13 cellular contexts compared by ENCODE assay signal in genomic region chr12:12017798-12018197, GRCh38. TPM values are rescaled to one million over a fixed set of nuclear protein-coding genes. Genes with fewer than 3 reads are reported as not detected.
DNase-seq lines count a peak whose midpoint lies in the region; ATAC-seq and TF ChIP-seq lines count a peak whose summit lies in the region.
"Had no signal": no experiment of that assay in that cellular context is flagged by ENCODE, and none has a peak within 500 bp of the region (broad histone marks: within the 10 kb centered on the region; RNA-seq: fewer than 3 reads in every experiment).

No MANE protein-coding gene starts in this region.

- POLR2A ChIA-PET in MCF 10A (lab: Yijun Ruan, JAX), result interaction anchor here (0.7 kb wide), 1 partner anchor 15 kb away, joined by 3 read pairs; no protein-coding TSS in a partner anchor
- POLR2A ChIA-PET in naive thymus-derived CD4-positive, alpha-beta T cell (lab: Charles Lee), result interaction anchor here (0.6 kb wide), 1 partner anchor 435 kb away, joined by 3 read pairs; no protein-coding TSS in a partner anchor

- no peak overlapping the region for H3K4ac ChIP-seq in mesendoderm (ENCODE audit: low read depth, low read length)

- H3K23ac ChIP-seq in mesendoderm (ENCODE audit: low read length), result no peak overlapping the region

- H2BK15ac ChIP-seq in mesendoderm (replicated peaks; ENCODE audit: low read depth), result no peak overlapping the region

- H4K20me1 ChIP-seq in MM.1S (ENCODE audit: insufficient read depth, low read length), result no peaks in the 10 kb centered on the region

- no peak overlapping the region for H4K5ac ChIP-seq in mesendoderm (ENCODE audit: low read length)

- H3K27ac Mint-ChIP-seq in MCF 10A (ENCODE audit: low read depth, unreplicated experiment), result peak overlapping the region; percentile 59
- H3K27ac Mint-ChIP-seq in naive thymus-derived CD4-positive, alpha-beta T cell, result peak overlapping the region in 2 of 9 donors; percentile 55 to 81
- H3K27ac Mint-ChIP-seq: activated naive CD8-positive, alpha-beta T cell treated with anti-CD3 and anti-CD28 coated beads, Interleukin-2, amount 10 ng/mL, durations not matched to agents 7 days and 5 days had no signal

- peaks cover 16% of the 10 kb centered on the region for H3K4me1 Mint-ChIP-seq in MCF 10A (ENCODE audit: insufficient read depth, unreplicated experiment)
- peaks cover 17 to 56% (median 35%) of the 10 kb centered on the region in 7 donors for H3K4me1 Mint-ChIP-seq in naive thymus-derived CD4-positive, alpha-beta T cell

- H3K9me3 Mint-ChIP-seq in MCF 10A (ENCODE audit: unreplicated experiment), result no peaks in the 10 kb centered on the region
- H3K9me3 Mint-ChIP-seq in naive thymus-derived CD4-positive, alpha-beta T cell, result no peaks in the 10 kb centered on the region
- H3K9me3 Mint-ChIP-seq: activated naive CD8-positive, alpha-beta T cell treated with anti-CD3 and anti-CD28 coated beads, Interleukin-2, amount 10 ng/mL, durations not matched to agents 7 days and 5 days had no signal

- H3K79me1 ChIP-seq in mesendoderm (ENCODE audit: low read length), result no peaks in the 10 kb centered on the region

- no peak overlapping the region for H3K4me3 Mint-ChIP-seq in MCF 10A (ENCODE audit: unreplicated experiment)
- no peak overlapping the region for H3K4me3 Mint-ChIP-seq in naive thymus-derived CD4-positive, alpha-beta T cell
- H3K4me3 Mint-ChIP-seq: activated naive CD8-positive, alpha-beta T cell treated with anti-CD3 and anti-CD28 coated beads, Interleukin-2, amount 10 ng/mL, durations not matched to agents 7 days and 5 days had no signal

- H3K27me3 Mint-ChIP-seq in MCF 10A (ENCODE audit: insufficient read depth, unreplicated experiment), result no peaks in the 10 kb centered on the region
- H3K27me3 Mint-ChIP-seq in naive thymus-derived CD4-positive, alpha-beta T cell, result peaks cover 0 to 5% (median 0%) of the 10 kb centered on the region in 5 donors

- H3K4me3 ChIP-seq in LNCaP clone FGC (ENCODE audit: low read depth, low read length) (no peak overlapping the region), mesendoderm (ENCODE audit: low read length) (no peak overlapping the region), MM.1S (ENCODE audit: low read length) (no peak overlapping the region)
- no peak overlapping the region for H3K4me3 ChIP-seq in naive thymus-derived CD4-positive, alpha-beta T cell (ENCODE audit: low read length)

- TF ChIP-seq CTCF in LNCaP clone FGC (IDR thresholded peaks at IDR 0.05; ENCODE audit: control insufficient read depth, extremely low read depth, insufficient read depth) (peak; percentile 31; the same call in 1 of the 2 replicates), MCF 10A (IDR thresholded peaks at IDR 0.05; ENCODE audit: unreplicated experiment) (no peak), MM.1S (IDR thresholded peaks at IDR 0.05; ENCODE audit: low read length) (no peak)

- no peaks in the 10 kb centered on the region for H3K9me2 ChIP-seq in MM.1S (replicated peaks; ENCODE audit: insufficient read depth, low read length)

- H3K27me3 ChIP-seq in mesendoderm (ENCODE audit: insufficient read depth, low read length, poor library complexity) (no peaks in the 10 kb centered on the region), MM.1S (replicated peaks; ENCODE audit: insufficient read depth, low read length) (no peaks in the 10 kb centered on the region)
- H3K27me3 ChIP-seq in naive thymus-derived CD4-positive, alpha-beta T cell (ENCODE audit: control insufficient read depth in 2 of 2, insufficient read depth in 2 of 2, low read length in 2 of 2), result no peaks in the 10 kb centered on the region

- H3K79me2 ChIP-seq in mesendoderm (ENCODE audit: control insufficient read depth, insufficient read depth, low read length) (no peaks in the 10 kb centered on the region), MM.1S (ENCODE audit: low read length) (no peaks in the 10 kb centered on the region)

- H3K36me3 ChIP-seq in mesendoderm (ENCODE audit: control insufficient read depth, insufficient read depth, low read length) (no peaks in the 10 kb centered on the region), MM.1S (replicated peaks; ENCODE audit: insufficient read depth, low read length) (no peaks in the 10 kb centered on the region)
- no peaks in the 10 kb centered on the region for H3K36me3 ChIP-seq in naive thymus-derived CD4-positive, alpha-beta T cell (ENCODE audit: control insufficient read depth in 2 of 3, insufficient read depth in 3 of 3, low read length in 3 of 3)

- H3K56ac ChIP-seq in mesendoderm (ENCODE audit: low read length), result no peak overlapping the region

- no peak overlapping the region for H3K27ac ChIP-seq in mesendoderm (ENCODE audit: low read depth, low read length)
- H3K27ac ChIP-seq in MM.1S (ENCODE audit: low read length), result no peak overlapping the region
- H3K27ac ChIP-seq in naive thymus-derived CD4-positive, alpha-beta T cell (ENCODE audit: low read depth, low read length), result no peak overlapping the region
- H3K27ac ChIP-seq: epithelial cell of prostate had no signal

- no peaks in the 10 kb centered on the region for H3K4me1 ChIP-seq in mesendoderm (ENCODE audit: control insufficient read depth, low read depth, low read length)
- H3K4me1 ChIP-seq in MM.1S (ENCODE audit: low read length), result no peaks in the 10 kb centered on the region
- peaks cover 9 to 10% of the 10 kb centered on the region in 2 donors for H3K4me1 ChIP-seq in naive thymus-derived CD4-positive, alpha-beta T cell (ENCODE audit: control insufficient read depth in 2 of 2, insufficient read depth in 2 of 2, low read length in 2 of 2)

- no peak for ATAC-seq in GM19467 (IDR thresholded peaks at IDR 0.05; ENCODE audit: unreplicated experiment)
- no peak for ATAC-seq in naive thymus-derived CD4-positive, alpha-beta T cell

- no peak overlapping the region for H2BK120ac ChIP-seq in mesendoderm (ENCODE audit: low read depth, low read length)

- DNase-seq in NCI-H82 (lab: John Stamatoyannopoulos, UW) (peak; percentile 34), NCI-H82 treated with DMSO at 0.1 percent for 48 hours (lab: John Stamatoyannopoulos, UW; ENCODE audit: unreplicated experiment) (no peak), LNCaP clone FGC (ENCODE audit: low read depth) (no peak), MCF 10A (ENCODE audit: unreplicated experiment) (no peak), mesendoderm (peak; percentile 61), MM.1S (no peak)
- no peak for DNase-seq in naive thymus-derived CD4-positive, alpha-beta T cell
- DNase-seq: activated naive CD8-positive, alpha-beta T cell treated with anti-CD3 and anti-CD28 coated beads, Interleukin-2, amount 10 ng/mL, durations not matched to agents 7 days and 5 days; NCI-H69 had no signal

- no peak overlapping the region for H2BK5ac ChIP-seq in mesendoderm (ENCODE audit: low read length)

- no CpG with 5 or more reads among the region's 4 CpGs for WGBS in mesendoderm (ENCODE audit: extremely low coverage, insufficient coverage, low lambda C conversion rate)

- H3K4me2 ChIP-seq in mesendoderm (ENCODE audit: low read length) (no peak overlapping the region), MM.1S (ENCODE audit: low read depth, low read length) (no peak overlapping the region)

- H3K9me3 ChIP-seq in MM.1S (replicated peaks; ENCODE audit: insufficient read depth, low read length), result no peaks in the 10 kb centered on the region
- no peaks in the 10 kb centered on the region for H3K9me3 ChIP-seq in naive thymus-derived CD4-positive, alpha-beta T cell (ENCODE audit: control insufficient read depth in 2 of 3, low read length in 3 of 3)

- H2AK5ac ChIP-seq in mesendoderm (ENCODE audit: low read length), result no peak overlapping the region

- H3K9ac ChIP-seq in mesendoderm (ENCODE audit: low read length) (no peak overlapping the region), MM.1S (ENCODE audit: low read length) (no peak overlapping the region)

- H3K18ac ChIP-seq in mesendoderm (ENCODE audit: low read length), result no peak overlapping the region

- H3K36me3 Mint-ChIP-seq in MCF 10A (ENCODE audit: insufficient read depth, unreplicated experiment), result no peaks in the 10 kb centered on the region
- peaks cover 0 to 18% (median 0%) of the 10 kb centered on the region in 5 donors for H3K36me3 Mint-ChIP-seq in naive thymus-derived CD4-positive, alpha-beta T cell

- BruUV-seq in MCF 10A (replicated peaks; lab: Mats Ljungman, UMichigan), result no TSS peak

- H4K8ac ChIP-seq in mesendoderm (ENCODE audit: low read depth, low read length), result no peak overlapping the region

- no peaks in the 10 kb centered on the region for H3F3A ChIP-seq in MM.1S (ENCODE audit: insufficient read depth, low read length)

- intact Hi-C loops in MCF 10A (cut with micrococcal nuclease), result no loop called here
- intact Hi-C loops in naive thymus-derived CD4-positive, alpha-beta T cell (cut with micrococcal nuclease), result loop anchor here in 1 of 2 donors (10.0 kb wide), 1 partner anchor 467 kb away; no protein-coding TSS in a partner anchor

- CTCF ChIA-PET in MCF 10A (lab: Yijun Ruan, JAX), result interaction anchor here (1.3 kb wide), 1 partner anchor 17 kb away, joined by 3 read pairs; no protein-coding TSS in a partner anchor
- CTCF ChIA-PET in naive thymus-derived CD4-positive, alpha-beta T cell (lab: Charles Lee), result no interaction called here

- H2AFZ ChIP-seq in MM.1S (ENCODE audit: low read length), result no peak overlapping the region

RNA-seq across cellular contexts. Expression of gene BCL2L14, which starts 52.9 kb away (rescaled TPM):
- not detected in 2 replicates for total RNA-seq in MCF 10A (2022)
- polyA plus RNA-seq in mesendoderm (2013, experiment 1 of 2), result 1.7 TPM
- polyA plus RNA-seq in mesendoderm (2013, experiment 2 of 2), result 1.7 TPM
- 1 to 10 TPM in 3 of 5 experiments, under 1 TPM in 2; 0.92 to 7.6 (median 1.4) TPM for total RNA-seq in naive thymus-derived CD4-positive, alpha-beta T cell
- polyA plus RNA-seq in naive thymus-derived CD4-positive, alpha-beta T cell, result not detected
- total RNA-seq: left lobe of liver, pulmonary artery endothelial cell had no signal

Comparison
In these comparisons a context has a peak if more than half of its experiments do, and no peak if none do; other contexts are left out.
1. DNase-seq: peak in NCI-H82 (single experiment) and mesendoderm (single experiment); none in NCI-H82 treated with DMSO at 0.1 percent for 48 hours (single experiment), LNCaP clone FGC (single experiment), MCF 10A (single experiment), MM.1S (single experiment) and naive thymus-derived CD4-positive, alpha-beta T cell (0 of 9).